9 cellular contexts compared by ENCODE assay signal in genomic region chr1:201153474-201154388, GRCh38. TPM values are rescaled to one million over a fixed set of nuclear protein-coding genes. Genes with fewer than 3 reads are reported as not detected.
DNase-seq lines count a peak whose midpoint lies in the region; ATAC-seq, FAIRE-seq and TF ChIP-seq lines count a peak whose summit lies in the region.
"Had no signal": no experiment of that assay in that cellular context is flagged by ENCODE, and none has a peak within 500 bp of the region (broad histone marks: within the 10 kb centered on the region; RNA-seq: fewer than 3 reads in every experiment).

No MANE protein-coding gene starts in this region.

- FAIRE-seq in K562 (lab: Jason Lieb, UNC), result peak; percentile 76

- H3K4me3 ChIP-seq in BLaER1 (peak overlapping the region; percentile 88), K562 (peak overlapping the region; percentile 66), lower lobe of right lung (peak overlapping the region; percentile 85), transverse colon (peak overlapping the region; percentile 74 to 85 (median 80))

- TF ChIP-seq EP300 in K562 (IDR thresholded peaks at IDR 0.05; ENCODE audit: low read length) (peak; percentile 93), transverse colon (IDR thresholded peaks at IDR 0.05; ENCODE audit: low read depth) (no peak)

- peak overlapping the region; percentile 100 for H2AFZ ChIP-seq in K562 (ENCODE audit: low read depth, low read length)

- peak overlapping the region; percentile 87 for H3K27ac ChIP-seq in BLaER1
- H3K27ac ChIP-seq in K562 (ENCODE audit: extremely low read depth, low read depth, low read length), result peak overlapping the region; percentile 93
- peak overlapping the region; percentile 78 for H3K27ac ChIP-seq in lower lobe of right lung
- H3K27ac ChIP-seq in transverse colon, result peak overlapping the region; percentile 74 to 85 (median 82)

- TF ChIP-seq POLR2A in K562 (conservative IDR thresholded peaks at IDR 0.05), result no peak
- TF ChIP-seq POLR2A in transverse colon (IDR thresholded peaks at IDR 0.05), result no peak

- TSS peak; percentile 41 for BruUV-seq in K562 (replicated peaks; lab: Mats Ljungman, UMichigan)

- H3K27me3 ChIP-seq in BLaER1, result no peaks in the 10 kb centered on the region
- H3K27me3 ChIP-seq in K562 (ENCODE audit: control insufficient read depth in 2 of 2, insufficient read depth in 2 of 2, low read length in 2 of 2), result no peaks in the 10 kb centered on the region
- no peaks in the 10 kb centered on the region for H3K27me3 ChIP-seq in lower lobe of right lung (ENCODE audit: low read depth)
- H3K27me3 ChIP-seq in transverse colon, result no peaks in the 10 kb centered on the region

- POLR2A ChIA-PET in K562 (lab: Yijun Ruan, JAX), result interaction anchor here (0.7 to 9.8 kb wide), 7 partner anchors 10 to 160 kb away, joined by 3 to 121 read pairs (median 6); no protein-coding TSS in a partner anchor

- ATAC-seq in GM18517 (IDR thresholded peaks at IDR 0.05; ENCODE audit: unreplicated experiment) (peak; percentile 49), HG02884 (IDR thresholded peaks at IDR 0.05; ENCODE audit: unreplicated experiment) (peak; percentile 77), K562 (peak; percentile 80), lower lobe of right lung (peak; percentile 81 to 89)

- DNase-seq in NCI-H2196 treated with DMSO at 0.1 percent for 48 hours (lab: John Stamatoyannopoulos, UW; ENCODE audit: unreplicated experiment) (peak; percentile 66), K562 (ENCODE audit: extremely low read depth in 1 of 4, low spot score in 3 of 4) (peak; percentile 80 to 91 (median 89)), lower lobe of right lung (no peak), transverse colon (no peak)
- no peak for DNase-seq in stimulated activated CD4-positive, alpha-beta T cell treated with anti-CD3 and anti-CD28 coated beads, Interleukin-12 subunit alpha, Interleukin-12 subunit beta, amount 100 ng/mL, for 4 hours

- 1% methylated on average over 37 of the region's 37 CpGs for WGBS in K562 (ENCODE audit: insufficient coverage, low coverage, missing lambda C conversion rate)
- WGBS in transverse colon (ENCODE audit: low coverage in 1 of 2), 2 donors, result 4% methylated on average over 33 of the region's 37 CpGs; no CpG with 5 or more reads in 1 of the 2 donors

- CTCF ChIA-PET in K562 (lab: Yijun Ruan, JAX; ENCODE audit: low intra/inter-chr PET ratio), result interaction anchor here (2.1 kb wide), 1 partner anchor 69 kb away, joined by 5 read pairs; no protein-coding TSS in a partner anchor

- 0 out of 2 replicates have a peak, but pooled peaks cover 7% of the 10 kb centered on the region for H4K20me1 ChIP-seq in BLaER1
- peaks cover 6% of the 10 kb centered on the region; the same call in 1 of the 2 replicates for H4K20me1 ChIP-seq in K562 (replicated peaks; ENCODE audit: control insufficient read depth, insufficient read depth, low read length)

- no peak; a peak in 1 of 4 replicates for TF ChIP-seq RAD21 in K562 (CRISPR knock-in tag; conservative IDR thresholded peaks at IDR 0.05 in 1 of 2, IDR thresholded peaks at IDR 0.05 in 1 of 2)

- H3K36me3 ChIP-seq in BLaER1 (peaks cover 38% of the 10 kb centered on the region), K562 (ENCODE audit: control insufficient read depth, insufficient read depth, low read length) (peaks cover 41% of the 10 kb centered on the region), lower lobe of right lung (peaks cover 30% of the 10 kb centered on the region), transverse colon (peaks cover 0 to 2% (median 0%) of the 10 kb centered on the region in 4 donors)

- peaks cover 21% of the 10 kb centered on the region for H3K4me1 ChIP-seq in BLaER1
- H3K4me1 ChIP-seq in K562 (replicated peaks in 1 of 2; ENCODE audit: control insufficient read depth in 2 of 2, insufficient read depth in 2 of 2, low read length in 2 of 2), result peaks cover 13 to 29% of the 10 kb centered on the region in 2 experiments
- H3K4me1 ChIP-seq in lower lobe of right lung, result peaks cover 19% of the 10 kb centered on the region
- peaks cover 6 to 20% (median 13%) of the 10 kb centered on the region in 4 donors for H3K4me1 ChIP-seq in transverse colon

- TF ChIP-seq CTCF in K562 (IDR thresholded peaks at IDR 0.05 in 2 of 3, conservative IDR thresholded peaks at IDR 0.05 in 1 of 3; ENCODE audit: insufficient read depth in 2 of 3, low read depth in 1 of 3, low read length in 3 of 3) (no peak), lower lobe of right lung (IDR thresholded peaks at IDR 0.05) (no peak), transverse colon (IDR thresholded peaks at IDR 0.05) (no peak)

- H3K9ac ChIP-seq in BLaER1, result peak overlapping the region; percentile 88
- peak overlapping the region; percentile 79 to 89 for H3K9ac ChIP-seq in K562 (ENCODE audit: insufficient read depth in 1 of 2, low read depth in 2 of 2, low read length in 2 of 2)

- in situ Hi-C loops in K562 (cut with MboI) (no loop called here), transverse colon (cut with MboI; ENCODE audit: low pct_ligation_motif_present in 1 of 4, low pct_unique_long_range_greater_than_20kb in 1 of 4, low sequenced_read_pairs in 3 of 4) (no loop called here)

- peaks cover 10% of the 10 kb centered on the region; the same call in 1 of the 2 replicates for H3K9me3 ChIP-seq in BLaER1
- no peaks in the 10 kb centered on the region for H3K9me3 ChIP-seq in K562 (replicated peaks; ENCODE audit: control insufficient read depth, insufficient read depth, low read depth, low read length)
- H3K9me3 ChIP-seq in lower lobe of right lung, result no peaks in the 10 kb centered on the region
- no peaks in the 10 kb centered on the region for H3K9me3 ChIP-seq in transverse colon

- peaks cover 12% of the 10 kb centered on the region; the same call in 2 of the 3 replicates for H3K79me2 ChIP-seq in K562 (ENCODE audit: control insufficient read depth, insufficient read depth, low read length)

- no peaks in the 10 kb centered on the region for H3K9me1 ChIP-seq in K562 (ENCODE audit: control insufficient read depth, insufficient read depth, low read length)

- intact Hi-C loops in K562 (cut with micrococcal nuclease), result loop anchor here (1.0 kb wide), 1 partner anchor 17 kb away; no protein-coding TSS in a partner anchor
- intact Hi-C loops in lower lobe of right lung (cut with DNase I), result no loop called here
- intact Hi-C loops in transverse colon (cut with DNase I; ENCODE audit: low total_unique reads), result no loop called here

- H3K4me2 ChIP-seq in BLaER1 (peak overlapping the region; percentile 95), K562 (ENCODE audit: insufficient read depth, low read length) (peak overlapping the region; percentile 91)

RNA-seq across cellular contexts. Expression of gene TMEM9, which starts 0.5 kb away (rescaled TPM):
- total RNA-seq in K562 (2011; cell fraction: chromatin; rRNA removed; ENCODE audit: low replicate concordance), result 56.7 and 115 TPM in 2 replicates
- 158 and 181 TPM in 2 replicates for total RNA-seq in K562 (2011; cell fraction: nucleolus; rRNA removed)
- 137 and 141 TPM in 2 replicates for total RNA-seq in K562 (2011; cell fraction: nucleoplasm; rRNA removed)
- total RNA-seq in K562 (2014; rRNA removed) (79.3 and 118 TPM in 2 replicates), K562 (2014; rRNA removed; fragmentation: Illumina TruSeq; extraction: Trizol) (25.4 and 30.4 TPM in 2 replicates), K562 (2015; rRNA removed; fragmentation: Illumina TruSeq; extraction: Trizol) (30.6 and 31.5 TPM in 2 replicates), K562 (2021) (72.4 and 80.7 TPM in 2 replicates), lower lobe of right lung (47.9 TPM), transverse colon (10 to 100 TPM in 3 of 4 donors, 1 to 10 TPM in 1; 6.7 to 35.4 (median 29.4) TPM)
- polyA plus RNA-seq in K562 (2011; rRNA removed) (107 and 195 TPM in 2 replicates), K562 (2014; fragmentation: Illumina TruSeq; extraction: Trizol) (38.7 and 52.1 TPM in 2 replicates), K562 (2014; fragmentation: Nextera tagmentation; extraction: Ambion mirVana) (10 to 100 TPM; 42.4 to 86.2 TPM), K562 (2014; rRNA removed) (67.6 and 90.2 TPM in 2 replicates)
- 148 and 167 TPM in 2 replicates for polyA plus RNA-seq in K562 (2011; cell fraction: cytosol; rRNA removed)
- polyA plus RNA-seq in K562 (2011; cell fraction: nucleus; rRNA removed), result 145 and 201 TPM in 2 replicates
- 64.1 and 120 TPM in 2 replicates for polyA plus RNA-seq in K562 (2012)
- polyA minus RNA-seq in K562 (2011; rRNA and poly(A)+ RNA removed), result 56.2 and 56.5 TPM in 2 replicates
- polyA minus RNA-seq in K562 (2011; cell fraction: cytosol; rRNA and poly(A)+ RNA removed), result 30.3 and 38.0 TPM in 2 replicates
- polyA minus RNA-seq in K562 (2011; cell fraction: nucleus; rRNA and poly(A)+ RNA removed), result 14.8 and 29.9 TPM in 2 replicates

RNA-seq across cellular contexts. Expression of gene ASCL5, which starts 26.7 kb away (rescaled TPM):
- total RNA-seq in K562 (2011; cell fraction: chromatin; rRNA removed; ENCODE audit: low replicate concordance), result not detected in 2 replicates
- not detected in 2 replicates for total RNA-seq in K562 (2011; cell fraction: nucleolus; rRNA removed)
- not detected in 2 replicates for total RNA-seq in K562 (2011; cell fraction: nucleoplasm; rRNA removed)
- total RNA-seq in K562 (2014; rRNA removed) (0.09 TPM in 1 of 2 replicates, not detected in the other), K562 (2014; rRNA removed; fragmentation: Illumina TruSeq; extraction: Trizol) (not detected in 2 replicates), K562 (2015; rRNA removed; fragmentation: Illumina TruSeq; extraction: Trizol) (not detected in 2 replicates), K562 (2021) (not detected in 2 replicates), lower lobe of right lung (not detected), transverse colon (not detected)
- polyA plus RNA-seq in K562 (2011; rRNA removed) (not detected in 2 replicates), K562 (2014; fragmentation: Illumina TruSeq; extraction: Trizol) (not detected in 2 replicates), K562 (2014; fragmentation: Nextera tagmentation; extraction: Ambion mirVana) (not detected), K562 (2014; rRNA removed) (not detected in 2 replicates)
- not detected in 2 replicates for polyA plus RNA-seq in K562 (2011; cell fraction: cytosol; rRNA removed)
- not detected in 2 replicates for polyA plus RNA-seq in K562 (2011; cell fraction: nucleus; rRNA removed)
- not detected in 2 replicates for polyA plus RNA-seq in K562 (2012)
- not detected in 2 replicates for polyA minus RNA-seq in K562 (2011; rRNA and poly(A)+ RNA removed)
- not detected in 2 replicates for polyA minus RNA-seq in K562 (2011; cell fraction: cytosol; rRNA and poly(A)+ RNA removed)
- polyA minus RNA-seq in K562 (2011; cell fraction: nucleus; rRNA and poly(A)+ RNA removed), result not detected in 2 replicates
- total RNA-seq: activated CD8-positive, alpha-beta memory T cell treated with anti-CD3 and anti-CD28 coated beads for 36 hours had no signal

RNA-seq across cellular contexts. Expression of gene IGFN1, which starts 36.9 kb away (rescaled TPM):
- total RNA-seq in K562 (2011; cell fraction: chromatin; rRNA removed; ENCODE audit: low replicate concordance), result 0.05 and 0.16 TPM in 2 replicates
- not detected in 2 replicates for total RNA-seq in K562 (2011; cell fraction: nucleolus; rRNA removed)
- total RNA-seq in K562 (2011; cell fraction: nucleoplasm; rRNA removed), result not detected in 2 replicates
- total RNA-seq in K562 (2014; rRNA removed), result not detected in 2 replicates
- total RNA-seq in K562 (2014; rRNA removed; fragmentation: Illumina TruSeq; extraction: Trizol), result not detected in 2 replicates
- not detected in 2 replicates for total RNA-seq in K562 (2015; rRNA removed; fragmentation: Illumina TruSeq; extraction: Trizol)
- total RNA-seq in K562 (2021), result not detected in 2 replicates
- polyA plus RNA-seq in K562 (2011; rRNA removed), result not detected in 2 replicates
- not detected in 2 replicates for polyA plus RNA-seq in K562 (2011; cell fraction: cytosol; rRNA removed)
- 0.06 TPM in 1 of 2 replicates, not detected in the other for polyA plus RNA-seq in K562 (2011; cell fraction: nucleus; rRNA removed)
- 0.03 and 0.17 TPM in 2 replicates for polyA plus RNA-seq in K562 (2012)
- polyA plus RNA-seq in K562 (2014; fragmentation: Illumina TruSeq; extraction: Trizol), result not detected in 2 replicates
- polyA plus RNA-seq in K562 (2014; fragmentation: Nextera tagmentation; extraction: Ambion mirVana), result not detected
- polyA plus RNA-seq in K562 (2014; rRNA removed), result 0.04 TPM in 1 of 2 replicates, not detected in the other
- polyA minus RNA-seq in K562 (2011; rRNA and poly(A)+ RNA removed), result not detected in 2 replicates
- not detected in 2 replicates for polyA minus RNA-seq in K562 (2011; cell fraction: cytosol; rRNA and poly(A)+ RNA removed)
- polyA minus RNA-seq in K562 (2011; cell fraction: nucleus; rRNA and poly(A)+ RNA removed), result 0.11 TPM in 1 of 2 replicates, not detected in the other
- 0.18 TPM for total RNA-seq in lower lobe of right lung
- total RNA-seq in transverse colon, result under 1 TPM in 1 of 4 donors, not detected in 3; 0.14 TPM
- total RNA-seq: activated CD8-positive, alpha-beta memory T cell treated with anti-CD3 and anti-CD28 coated beads for 36 hours had no signal

RNA-seq across cellular contexts. Expression of gene CACNA1S, which starts 41.5 kb away (rescaled TPM):
- total RNA-seq in K562 (2011; cell fraction: chromatin; rRNA removed; ENCODE audit: low replicate concordance), result not detected in 2 replicates
- total RNA-seq in K562 (2011; cell fraction: nucleolus; rRNA removed), result not detected in 2 replicates
- not detected in 2 replicates for total RNA-seq in K562 (2011; cell fraction: nucleoplasm; rRNA removed)
- total RNA-seq in K562 (2014; rRNA removed) (not detected in 2 replicates), K562 (2014; rRNA removed; fragmentation: Illumina TruSeq; extraction: Trizol) (not detected in 2 replicates), K562 (2015; rRNA removed; fragmentation: Illumina TruSeq; extraction: Trizol) (not detected in 2 replicates), K562 (2021) (not detected in 2 replicates), lower lobe of right lung (0.06 TPM), transverse colon (not detected)
- polyA plus RNA-seq in K562 (2011; rRNA removed) (not detected in 2 replicates), K562 (2014; fragmentation: Illumina TruSeq; extraction: Trizol) (not detected in 2 replicates), K562 (2014; fragmentation: Nextera tagmentation; extraction: Ambion mirVana) (not detected), K562 (2014; rRNA removed) (not detected in 2 replicates)
- polyA plus RNA-seq in K562 (2011; cell fraction: cytosol; rRNA removed), result not detected in 2 replicates
- polyA plus RNA-seq in K562 (2011; cell fraction: nucleus; rRNA removed), result not detected in 2 replicates
- polyA plus RNA-seq in K562 (2012), result 0.01 TPM in 1 of 2 replicates, not detected in the other
- not detected in 2 replicates for polyA minus RNA-seq in K562 (2011; rRNA and poly(A)+ RNA removed)
- not detected in 2 replicates for polyA minus RNA-seq in K562 (2011; cell fraction: cytosol; rRNA and poly(A)+ RNA removed)
- polyA minus RNA-seq in K562 (2011; cell fraction: nucleus; rRNA and poly(A)+ RNA removed), result not detected in 2 replicates
- total RNA-seq: activated CD8-positive, alpha-beta memory T cell treated with anti-CD3 and anti-CD28 coated beads for 36 hours had no signal

Comparison
In these comparisons a context has a peak if more than half of its experiments do, and no peak if none do; other contexts are left out.
1. DNase-seq: peak in NCI-H2196 treated with DMSO at 0.1 percent for 48 hours (single experiment) and K562 (4 of 4); none in lower lobe of right lung (single experiment), transverse colon (single experiment) and stimulated activated CD4-positive, alpha-beta T cell treated with anti-CD3 and anti-CD28 coated beads, Interleukin-12 subunit alpha, Interleukin-12 subunit beta, amount 100 ng/mL, for 4 hours (single experiment).
2. Peak in every context shown above with its lines, with median percentiles within 50 percentile points of each other: H3K27ac ChIP-seq, H3K4me3 ChIP-seq and ATAC-seq.